ENCODE assay signal across 8 cellular contexts in the genomic region with DNA sequence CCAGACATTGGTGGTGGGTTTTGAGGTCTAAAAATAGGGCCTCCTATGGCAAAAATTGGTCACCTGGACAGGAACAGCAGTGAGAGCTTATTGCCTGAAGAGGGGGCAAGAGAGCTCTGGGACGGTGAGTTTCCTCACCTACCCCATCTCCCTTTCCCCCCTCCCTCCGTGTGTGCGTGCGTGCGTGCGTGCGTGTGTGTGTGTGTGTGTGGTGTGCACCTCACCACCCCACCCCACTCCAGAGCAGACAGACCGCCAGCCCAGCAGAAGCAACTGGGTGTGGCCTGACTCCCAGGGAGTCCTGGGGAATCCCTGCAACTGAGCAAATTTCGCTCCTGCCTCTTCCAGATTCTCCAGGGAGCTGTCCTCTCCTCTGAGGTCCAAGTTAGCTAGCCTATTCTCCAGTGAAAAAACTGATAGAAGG. TPM values are rescaled to one million over a fixed set of nuclear protein-coding genes. Genes with fewer than 3 reads are reported as not detected.
DNase-seq lines count a peak whose midpoint lies in the region; ATAC-seq and TF ChIP-seq lines count a peak whose summit lies in the region.

No MANE protein-coding gene starts in this region.

- peaks cover 14 to 72% (median 44%) of the 10 kb centered on the region in 7 donors for H3K4me1 Mint-ChIP-seq in naive thymus-derived CD4-positive, alpha-beta T cell

- H3K27ac Mint-ChIP-seq in naive thymus-derived CD4-positive, alpha-beta T cell: peak overlapping the region; percentile 96 to 100 (median 98)

- peaks cover 0 to 6% (median 0%) of the 10 kb centered on the region in 5 donors for H3K36me3 Mint-ChIP-seq in naive thymus-derived CD4-positive, alpha-beta T cell

- TF ChIP-seq POLR2A in stomach (IDR thresholded peaks at IDR 0.05): no peak

- intact Hi-C loops in naive thymus-derived CD4-positive, alpha-beta T cell (cut with micrococcal nuclease): loop anchor here (1.0 to 5.0 kb wide), 7 partner anchors 14 to 219 kb away; a partner anchor contains a TSS
- intact Hi-C loops in stomach (cut with DNase I; ENCODE audit: low total_unique reads): no loop called here

- H3K27me3 ChIP-seq in naive thymus-derived CD4-positive, alpha-beta T cell (ENCODE audit: control insufficient read depth in 2 of 2, insufficient read depth in 2 of 2, low read length in 2 of 2): no peaks in the 10 kb centered on the region
- peaks cover 0 to 15% (median 0%) of the 10 kb centered on the region in 3 donors for H3K27me3 ChIP-seq in stomach

- no peak overlapping the region for H3K4me3 ChIP-seq in epithelial cell of proximal tubule (ENCODE audit: low read depth, low read length)
- H3K4me3 ChIP-seq in naive thymus-derived CD4-positive, alpha-beta T cell (ENCODE audit: low read length): peak overlapping the region; percentile 58
- H3K4me3 ChIP-seq in stomach: no peak overlapping the region

- no peaks in the 10 kb centered on the region for H3K27me3 Mint-ChIP-seq in naive thymus-derived CD4-positive, alpha-beta T cell

- H3K36me3 ChIP-seq in naive thymus-derived CD4-positive, alpha-beta T cell (ENCODE audit: control insufficient read depth in 2 of 3, insufficient read depth in 3 of 3, low read length in 3 of 3): no peaks in the 10 kb centered on the region
- H3K36me3 ChIP-seq in stomach: no peaks in the 10 kb centered on the region

- peak; percentile 18 for DNase-seq in NK-92 treated with Interleukin-12 subunit alpha and Interleukin-12 subunit beta, amount 100 ng/mL, for 24 hours (lab: John Stamatoyannopoulos, UW)
- DNase-seq in activated T-cell treated with anti-CD3 and anti-CD28 coated beads for 24 hours (ENCODE audit: low read depth) (peak; percentile 51), epithelial cell of proximal tubule (ENCODE audit: low read depth) (no peak), stomach (peak; percentile 77)
- DNase-seq in naive thymus-derived CD4-positive, alpha-beta T cell: peak; percentile 41 to 93 (median 88)

- H3K27ac ChIP-seq in naive thymus-derived CD4-positive, alpha-beta T cell (ENCODE audit: low read depth, low read length): peak overlapping the region; percentile 99
- H3K27ac ChIP-seq in stomach: peak overlapping the region; percentile 82 to 93 (median 93)

- peaks cover 0 to 4% (median 0%) of the 10 kb centered on the region in 11 donors for H3K9me3 Mint-ChIP-seq in naive thymus-derived CD4-positive, alpha-beta T cell

- CTCF ChIA-PET in naive thymus-derived CD4-positive, alpha-beta T cell (lab: Charles Lee): interaction anchor here (0.6 to 7.7 kb wide), 19 partner anchors 8 to 553 kb away, joined by 3 to 264 read pairs (median 4); a partner anchor contains a TSS

- ATAC-seq in HG03108 (IDR thresholded peaks at IDR 0.05; ENCODE audit: unreplicated experiment) (peak; percentile 19), HG02763 (IDR thresholded peaks at IDR 0.05; ENCODE audit: unreplicated experiment) (no peak)
- peak; percentile 69 for ATAC-seq in naive thymus-derived CD4-positive, alpha-beta T cell

- WGBS in stomach, 5 donors: 3 to 17% (median 8%) methylated on average over 5 to 9 of the region's 9 CpGs

- no peak for TF ChIP-seq EP300 in stomach (IDR thresholded peaks at IDR 0.05)

- POLR2A ChIA-PET in naive thymus-derived CD4-positive, alpha-beta T cell (lab: Charles Lee): interaction anchor here (0.7 to 35.3 kb wide), 14 partner anchors 11 to 104 kb away, joined by 3 to 1138 read pairs (median 6); a partner anchor contains a TSS

- H3K9me3 ChIP-seq in naive thymus-derived CD4-positive, alpha-beta T cell (ENCODE audit: control insufficient read depth in 2 of 3, low read length in 3 of 3): no peaks in the 10 kb centered on the region
- no peaks in the 10 kb centered on the region for H3K9me3 ChIP-seq in stomach

- TF ChIP-seq CTCF in GM12873 (IDR thresholded peaks at IDR 0.05; ENCODE audit: insufficient read depth, low read depth, low read length, missing control alignments): peak; percentile 84
- TF ChIP-seq CTCF in epithelial cell of proximal tubule (conservative IDR thresholded peaks at IDR 0.05; ENCODE audit: low read depth, low read length): peak; percentile 69
- TF ChIP-seq CTCF in stomach (IDR thresholded peaks at IDR 0.05): peak in 5 of 7 experiments; percentile 53 to 80 (median 65)

- H3K4me3 Mint-ChIP-seq in naive thymus-derived CD4-positive, alpha-beta T cell: peak overlapping the region; percentile 65 to 90 (median 84)

- peaks cover 34 to 36% of the 10 kb centered on the region in 2 donors for H3K4me1 ChIP-seq in naive thymus-derived CD4-positive, alpha-beta T cell (ENCODE audit: control insufficient read depth in 2 of 2, insufficient read depth in 2 of 2, low read length in 2 of 2)
- H3K4me1 ChIP-seq in stomach: peaks cover 10 to 52% (median 36%) of the 10 kb centered on the region in 4 donors

RNA-seq across cellular contexts. Expression of a gene that starts 44.7 kb away (rescaled TPM):
- total RNA-seq in epithelial cell of proximal tubule: 36.3 and 40.5 TPM in 2 replicates
- 10 to 100 TPM; 59.2 to 71.8 (median 62.6) TPM for total RNA-seq in naive thymus-derived CD4-positive, alpha-beta T cell
- 10 to 100 TPM; 54.7 to 56.8 TPM for polyA plus RNA-seq in naive thymus-derived CD4-positive, alpha-beta T cell
- 10 to 100 TPM in 4 of 5 donors, 1 to 10 TPM in 1; 1.2 to 46.4 (median 20.4) TPM for total RNA-seq in stomach
- polyA plus RNA-seq in stomach: 10 to 100 TPM; 10.3 to 19.9 (median 18.6) TPM
